Comparison of ENCODE assay signal across 22 cellular contexts in genomic region chr2:126886906-126887280, GRCh38. TPM values are rescaled to one million over a fixed set of nuclear protein-coding genes. Genes with fewer than 3 reads are reported as not detected.
DNase-seq lines count a peak whose midpoint lies in the region; ATAC-seq and TF ChIP-seq lines count a peak whose summit lies in the region.
"Had no signal": no experiment of that assay in that cellular context is flagged by ENCODE, and none has a peak within 500 bp of the region (broad histone marks: within the 10 kb centered on the region; RNA-seq: fewer than 3 reads in every experiment).

No MANE protein-coding gene starts in this region.

- H3K27me3 ChIP-seq in RWPE2 (ENCODE audit: insufficient read depth, poor library complexity, severe bottlenecking), result no peaks in the 10 kb centered on the region

- H3K9me3 ChIP-seq in RWPE2 (ENCODE audit: severe bottlenecking) (no peaks in the 10 kb centered on the region), iPS-18c (ENCODE audit: control insufficient read depth, insufficient read depth, low read length) (peaks cover 2% of the 10 kb centered on the region), mucosa of descending colon (no peaks in the 10 kb centered on the region)
- H3K9me3 ChIP-seq: SK-N-SH had no signal

- no peak overlapping the region for H3K27ac ChIP-seq in RWPE2 (ENCODE audit: poor library complexity, severe bottlenecking)
- H3K27ac ChIP-seq: WERI-Rb-1 had no signal

- H3K4me3 Mint-ChIP-seq in CD14-positive monocyte (peak overlapping the region; percentile 75 to 92), osteocyte (ENCODE audit: unreplicated experiment) (no peak overlapping the region)

- H3K36me3 Mint-ChIP-seq in CD14-positive monocyte, result no peaks in the 10 kb centered on the region
- H3K36me3 Mint-ChIP-seq in osteocyte (ENCODE audit: unreplicated experiment), result no peaks in the 10 kb centered on the region
- H3K36me3 Mint-ChIP-seq: brain; CD4-positive, alpha-beta memory T cell; immature natural killer cell had no signal

- H3K27ac Mint-ChIP-seq in CD14-positive monocyte (no peak overlapping the region), osteocyte (ENCODE audit: unreplicated experiment) (no peak overlapping the region)
- H3K27ac Mint-ChIP-seq: immature natural killer cell; T-helper 2 cell treated with Interferon-gamma antibody and Interleukin-4, amounts not matched to agents 5 μg/mL and 100 μg/mL, for 36 hours had no signal

- H3K27me3 Mint-ChIP-seq in CD14-positive monocyte (ENCODE audit: low read depth in 3 of 3) (peaks cover 2 to 9% (median 8%) of the 10 kb centered on the region in 3 donors), osteocyte (ENCODE audit: unreplicated experiment) (peaks cover 2% of the 10 kb centered on the region)

- H3K9me3 Mint-ChIP-seq in CD14-positive monocyte (peaks cover 0 to 2% (median 0%) of the 10 kb centered on the region in 7 donors), osteocyte (ENCODE audit: unreplicated experiment) (no peaks in the 10 kb centered on the region)
- H3K9me3 Mint-ChIP-seq: CD4-positive, alpha-beta memory T cell; T-helper 2 cell treated with Interferon-gamma antibody and Interleukin-4, amounts not matched to agents 5 μg/mL and 100 μg/mL, for 36 hours had no signal

- H3K4me1 ChIP-seq in RWPE2 (ENCODE audit: insufficient read depth, poor library complexity, severe bottlenecking) (no peaks in the 10 kb centered on the region), mucosa of descending colon (ENCODE audit: low read depth) (peaks cover 6% of the 10 kb centered on the region)

- intact Hi-C loops in CD14-positive monocyte (cut with micrococcal nuclease), result no loop called here
- intact Hi-C loops in mucosa of descending colon (cut with DNase I, micrococcal nuclease), result no loop called here

- no peak for ATAC-seq in RWPE2 (ENCODE audit: low read depth)
- ATAC-seq in mucosa of descending colon, result no peak

- TF ChIP-seq CTCF in CD14-positive monocyte (IDR thresholded peaks at IDR 0.05), result no peak
- TF ChIP-seq CTCF in RWPE2 (IDR thresholded peaks at IDR 0.05; ENCODE audit: poor library complexity, severe bottlenecking), result no peak
- TF ChIP-seq CTCF in osteocyte (IDR thresholded peaks at IDR 0.05), result no peak
- no peak for TF ChIP-seq CTCF in mucosa of descending colon (IDR thresholded peaks at IDR 0.05)

- peaks cover 12% of the 10 kb centered on the region for H3K4me1 Mint-ChIP-seq in CD14-positive monocyte
- peaks cover 1% of the 10 kb centered on the region for H3K4me1 Mint-ChIP-seq in osteocyte (ENCODE audit: unreplicated experiment)

- H3K4me3 ChIP-seq in RWPE2 (ENCODE audit: severe bottlenecking), result no peak overlapping the region
- H3K4me3 ChIP-seq in iPS-18c (ENCODE audit: insufficient read depth, low read depth, low read length), result 0 out of 2 replicates have a peak overlapping the region, but pooled peaks have one; percentile 49
- H3K4me3 ChIP-seq in mucosa of descending colon, result no peak overlapping the region

- DNase-seq in CD14-positive monocyte (ENCODE audit: low spot score), result no peak
- DNase-seq in RWPE2 (ENCODE audit: low spot score), result peak; percentile 31
- DNase-seq in osteocyte (ENCODE audit: extremely low spot score, unreplicated experiment), result peak; percentile 77
- no peak for DNase-seq in iPS-NIHi11 (ENCODE audit: low spot score)
- DNase-seq in AG08396 (ENCODE audit: low spot score), result no peak
- no peak for DNase-seq in mucosa of descending colon
- no peak for DNase-seq in superior temporal gyrus (ENCODE audit: extremely low spot score)
- DNase-seq: activated CD4-positive, alpha-beta T cell treated with anti-CD3 and anti-CD28 coated beads, Interleukin-2, amount 50 U/mL, for 4 hours; activated gamma-delta T cell; NCI-H146; SK-N-SH; WERI-Rb-1 had no signal

- H3K36me3 ChIP-seq in RWPE2 (ENCODE audit: low read depth), result no peaks in the 10 kb centered on the region
- H3K36me3 ChIP-seq in mucosa of descending colon (ENCODE audit: low read depth), result no peaks in the 10 kb centered on the region
- H3K36me3 ChIP-seq: WERI-Rb-1 had no signal

RNA-seq across cellular contexts. Expression of gene TEX51, which starts 11.8 kb away (rescaled TPM):
- polyA plus RNA-seq in CD14-positive monocyte, result not detected
- total RNA-seq in osteocyte (not detected in 2 replicates), mucosa of descending colon (not detected)
- total RNA-seq: CD4-positive, alpha-beta memory T cell; G401; liver; omental fat pad; right cardiac atrium had no signal
- polyA plus RNA-seq: adipose tissue; CD4-positive, alpha-beta memory T cell; immature natural killer cell; liver; right cardiac atrium; SK-N-SH had no signal

Comparison
In these comparisons a context has a peak if more than half of its experiments do, and no peak if none do; other contexts are left out.
1. DNase-seq: peak in RWPE2 (single experiment) and osteocyte (single experiment); none in CD14-positive monocyte (single experiment), iPS-NIHi11 (single experiment), AG08396 (single experiment), mucosa of descending colon (0 of 3) and superior temporal gyrus (single experiment).